ENCODE assay signal across 13 cellular contexts in the genomic region with DNA sequence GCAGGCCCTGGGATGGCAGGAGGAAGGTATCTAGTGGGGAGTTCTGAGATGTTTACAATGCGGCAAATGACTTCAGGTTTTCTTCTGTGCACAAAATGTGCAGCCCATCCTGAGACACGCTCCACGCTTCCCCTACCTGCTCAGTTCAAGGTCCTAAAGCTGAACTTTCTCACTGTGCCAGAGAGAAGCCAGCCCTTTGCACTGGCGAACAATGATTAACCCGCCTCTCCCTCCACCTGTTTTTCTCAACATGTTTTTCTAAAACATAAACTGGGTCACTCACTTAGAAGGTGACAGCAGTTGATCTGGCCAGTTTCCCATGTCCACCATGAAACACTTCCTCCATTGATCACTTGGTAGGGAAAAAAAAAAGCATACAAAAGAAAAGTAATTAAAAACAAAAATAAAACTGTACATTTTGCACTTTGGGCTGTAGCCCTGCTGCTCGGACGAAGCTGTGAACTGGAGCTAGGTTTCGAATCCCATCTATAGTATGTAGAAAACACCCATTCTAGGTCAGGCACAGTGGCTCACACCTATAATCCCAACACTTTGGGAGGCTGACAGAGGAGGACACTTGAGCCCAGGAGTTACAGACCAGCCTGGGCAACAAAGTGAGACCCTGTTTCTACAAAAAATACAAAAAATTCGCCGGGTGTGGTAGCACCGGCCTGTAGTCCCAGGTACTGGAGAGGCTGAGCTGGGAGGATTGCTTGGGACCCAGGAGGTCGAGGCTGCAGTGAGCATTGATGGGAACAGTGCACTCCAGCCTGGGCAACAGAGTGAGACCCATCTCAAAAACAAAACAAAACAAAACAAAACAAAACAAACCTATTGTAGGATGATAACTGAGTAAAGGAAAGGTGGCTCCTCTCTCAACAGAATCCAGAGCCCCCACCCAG. TPM values are rescaled to one million over a fixed set of nuclear protein-coding genes. Genes with fewer than 3 reads are reported as not detected.
A peak's percentile ranks its signal among the peaks of the same experiment; 100 is the strongest.
DNase-seq lines count a peak whose midpoint lies in the region; ATAC-seq and TF ChIP-seq lines count a peak whose summit lies in the region.
"Had no signal": no experiment of that assay in that cellular context is flagged by ENCODE, and none has a peak within 500 bp of the region (broad histone marks: within the 10 kb centered on the region; RNA-seq: fewer than 3 reads in every experiment).

No MANE protein-coding gene starts in this region.

- no peak overlapping the region for H3K56ac ChIP-seq in IMR-90 (ENCODE audit: extremely low read depth, insufficient read depth, low read length)

- no peak overlapping the region for H2AK9ac ChIP-seq in IMR-90 (replicated peaks; ENCODE audit: low read depth, low read length, poor library complexity)

- 0 out of 2 replicates have a peak overlapping the region, but pooled peaks have one; percentile 38 for H2AK5ac ChIP-seq in IMR-90 (ENCODE audit: low read depth, low read length)
- H2AK5ac ChIP-seq in mesenchymal stem cell (ENCODE audit: low read length, severe bottlenecking), result no peak overlapping the region

- H4K5ac ChIP-seq in IMR-90 (ENCODE audit: low read depth, low read length), result no peak overlapping the region

- in situ Hi-C loops in IMR-90 (cut with MboI; ENCODE audit: low sequenced_read_pairs) (loop anchor here (25.0 kb wide), 1 partner anchor 418 kb away; no protein-coding TSS in a partner anchor), transverse colon (cut with MboI; ENCODE audit: low pct_ligation_motif_present in 1 of 4, low pct_unique_long_range_greater_than_20kb in 1 of 4, low sequenced_read_pairs in 3 of 4) (no loop called here)

- H3K4me2 ChIP-seq in IMR-90 (ENCODE audit: low read depth, low read length) (no peak overlapping the region), mesenchymal stem cell (ENCODE audit: low read length, poor library complexity, severe bottlenecking) (no peak overlapping the region)

- peaks cover 7% of the 10 kb centered on the region; the same call in 1 of the 2 replicates for H3K9me1 ChIP-seq in IMR-90 (ENCODE audit: insufficient read depth, low read length)

- H3K4ac ChIP-seq in IMR-90 (ENCODE audit: low read depth, low read length) (no peak overlapping the region), mesenchymal stem cell (ENCODE audit: low read depth in 1 of 2, low read length in 2 of 2) (no peak overlapping the region)

- H4K20me1 ChIP-seq in IMR-90 (ENCODE audit: insufficient read depth, low read length), result no peaks in the 10 kb centered on the region

- no peak overlapping the region for H2BK120ac ChIP-seq in IMR-90 (ENCODE audit: low read depth, low read length)
- no peak overlapping the region for H2BK120ac ChIP-seq in mesenchymal stem cell (ENCODE audit: low read depth, low read length)

- H3K4me3 ChIP-seq in IMR-90 (ENCODE audit: insufficient read depth, low read depth, low read length), result no peak overlapping the region
- peak overlapping the region in 1 of 2 experiments; percentile 29 for H3K4me3 ChIP-seq in mesenchymal stem cell (ENCODE audit: insufficient read depth in 1 of 2, low read depth in 1 of 2, low read length in 2 of 2)
- peak overlapping the region in 1 of 4 donors; percentile 12 for H3K4me3 ChIP-seq in transverse colon
- H3K4me3 ChIP-seq in WERI-Rb-1 (ENCODE audit: low read depth, low read length), result no peak overlapping the region
- no peak overlapping the region for H3K4me3 ChIP-seq in right cardiac atrium (ENCODE audit: low read length)
- H3K4me3 ChIP-seq: HAP-1 had no signal

- TF ChIP-seq CTCF in IMR-90 (conservative IDR thresholded peaks at IDR 0.05; ENCODE audit: low read depth, low read length) (no peak), transverse colon (IDR thresholded peaks at IDR 0.05) (no peak), WERI-Rb-1 (IDR thresholded peaks at IDR 0.05; ENCODE audit: low read depth, low read length) (no peak)

- no peak overlapping the region for H2BK12ac ChIP-seq in mesenchymal stem cell (ENCODE audit: low read length in 2 of 2)

- H2BK5ac ChIP-seq in IMR-90 (ENCODE audit: low read depth, low read length, poor library complexity, severe bottlenecking) (no peak overlapping the region), mesenchymal stem cell (ENCODE audit: low read depth, low read length, poor library complexity, severe bottlenecking) (no peak overlapping the region)

- H3K79me1 ChIP-seq in IMR-90 (ENCODE audit: low read depth in 1 of 2, low read length in 2 of 2), result no peaks in the 10 kb centered on the region
- no peaks in the 10 kb centered on the region for H3K79me1 ChIP-seq in mesenchymal stem cell (replicated peaks; ENCODE audit: low read length, poor library complexity, severe bottlenecking)

- H3K9me3 ChIP-seq in IMR-90 (ENCODE audit: control insufficient read depth, insufficient read depth, low read length), result no peaks in the 10 kb centered on the region
- no peaks in the 10 kb centered on the region for H3K9me3 ChIP-seq in mesenchymal stem cell (ENCODE audit: control insufficient read depth, low read length)
- H3K9me3 ChIP-seq in transverse colon, result no peaks in the 10 kb centered on the region
- H3K9me3 ChIP-seq in WERI-Rb-1 (ENCODE audit: severe bottlenecking), result no peaks in the 10 kb centered on the region
- no peaks in the 10 kb centered on the region for H3K9me3 ChIP-seq in right cardiac atrium (ENCODE audit: control insufficient read depth, low read length)
- H3K9me3 ChIP-seq: HAP-1 had no signal

- H3K36me3 ChIP-seq in IMR-90 (ENCODE audit: control insufficient read depth, insufficient read depth, low read length) (no peaks in the 10 kb centered on the region), mesenchymal stem cell (ENCODE audit: control insufficient read depth in 1 of 2, insufficient read depth in 2 of 2, low read depth in 1 of 2, low read length in 2 of 2) (no peaks in the 10 kb centered on the region), transverse colon (no peaks in the 10 kb centered on the region), WERI-Rb-1 (no peaks in the 10 kb centered on the region)
- H3K36me3 ChIP-seq: HAP-1 had no signal

- no peak for TF ChIP-seq RAD21 in IMR-90 (IDR thresholded peaks at IDR 0.05; ENCODE audit: low read length)

- 100% methylated on average over 1 of the region's 12 CpGs; no CpG with 5 or more reads in 1 of the 2 experiments for WGBS in IMR-90 (ENCODE audit: extremely low coverage in 2 of 2, insufficient read length in 1 of 2), 2 experiments
- 96% methylated on average over 11 of the region's 12 CpGs for WGBS in mesenchymal stem cell
- 37 to 59% methylated on average over 3 to 12 of the region's 12 CpGs for WGBS in transverse colon (ENCODE audit: low coverage in 1 of 2), 2 donors
- 76% methylated on average over 12 of the region's 12 CpGs for WGBS in right cardiac atrium

- no peak overlapping the region for H3K27ac ChIP-seq in IMR-90 (ENCODE audit: insufficient read depth, low read length)
- no peak overlapping the region for H3K27ac ChIP-seq in mesenchymal stem cell (ENCODE audit: low read length, poor library complexity, severe bottlenecking)
- peak overlapping the region; percentile 47 to 71 (median 53) for H3K27ac ChIP-seq in transverse colon
- no peak overlapping the region for H3K27ac ChIP-seq in WERI-Rb-1
- H3K27ac ChIP-seq in right cardiac atrium (ENCODE audit: low read length), result no peak overlapping the region

- H2AFZ ChIP-seq in IMR-90 (replicated peaks; ENCODE audit: low read length, poor library complexity) (no peak overlapping the region), mesenchymal stem cell (ENCODE audit: low read depth, low read length) (no peak overlapping the region)

- 0 out of 2 replicates have a peak overlapping the region, but pooled peaks have one; percentile 9 for H3K14ac ChIP-seq in IMR-90 (replicated peaks; ENCODE audit: low read depth, low read length)
- no peak overlapping the region for H3K14ac ChIP-seq in mesenchymal stem cell (ENCODE audit: low read length in 2 of 2)

- CTCF ChIA-PET in IMR-90 (lab: Yijun Ruan, JAX), result no interaction called here

- TF ChIP-seq POLR2A in IMR-90 (IDR thresholded peaks at IDR 0.05; ENCODE audit: low read depth, low read length), result no peak
- no peak for TF ChIP-seq POLR2A in transverse colon (IDR thresholded peaks at IDR 0.05)

- H2BK15ac ChIP-seq in IMR-90 (ENCODE audit: low read depth, low read length), result no peak overlapping the region; the same call in 2 of the 3 replicates
- no peak overlapping the region for H2BK15ac ChIP-seq in mesenchymal stem cell (ENCODE audit: low read depth, poor library complexity, severe bottlenecking)

- H4K91ac ChIP-seq in IMR-90 (ENCODE audit: insufficient read depth, low read depth, low read length) (no peak overlapping the region), mesenchymal stem cell (ENCODE audit: low read length) (no peak overlapping the region)

- H3K18ac ChIP-seq in IMR-90 (ENCODE audit: low read depth, low read length), result no peak overlapping the region
- H3K18ac ChIP-seq in mesenchymal stem cell (ENCODE audit: low read depth in 1 of 2, low read length in 2 of 2), result no peak overlapping the region

- no TSS peak for BruUV-seq in IMR-90 (replicated peaks; lab: Mats Ljungman, UMichigan)

- dilution Hi-C loops in IMR-90 (cut with HindIII; ENCODE audit: low sequenced_read_pairs, unreplicated experiment), result no loop called here

- DNase-seq in IMR-90 (no peak), dermis microvascular lymphatic vessel endothelial cell (ENCODE audit: low read depth in 2 of 2) (peak; percentile 11 to 51), mesenchymal stem cell (no peak), transverse colon (peak; percentile 71), WERI-Rb-1 (no peak), AG08396 (ENCODE audit: low spot score) (no peak), right cardiac atrium (no peak)
- DNase-seq in activated CD4-positive, alpha-beta T cell treated with anti-CD3 and anti-CD28 coated beads, Interleukin-2, amount 50 U/mL, for 4 hours, result no peak
- DNase-seq: activated CD8-positive, alpha-beta memory T cell treated with anti-CD3 and anti-CD28 coated beads, Interleukin-2, amount 10 ng/mL, durations not matched to agents 7 days and 5 days; natural killer cell had no signal

- H3K4me1 ChIP-seq in IMR-90 (ENCODE audit: control insufficient read depth, insufficient read depth, low read length), result peaks cover 6% of the 10 kb centered on the region; the same call in 1 of the 2 replicates
- H3K4me1 ChIP-seq in mesenchymal stem cell (ENCODE audit: control insufficient read depth, insufficient read depth, low read depth, low read length), result peaks cover 10% of the 10 kb centered on the region
- H3K4me1 ChIP-seq in transverse colon, result peaks cover 5 to 49% (median 29%) of the 10 kb centered on the region in 4 donors
- H3K4me1 ChIP-seq in right cardiac atrium (ENCODE audit: control insufficient read depth, insufficient read depth, low read length), result peaks cover 15% of the 10 kb centered on the region
- H3K4me1 ChIP-seq: HAP-1 had no signal

- no peak for ATAC-seq in IMR-90 (ENCODE audit: low read depth)
- ATAC-seq in right cardiac atrium, result no peak
- ATAC-seq: activated CD8-positive, alpha-beta memory T cell treated with anti-CD3 and anti-CD28 coated beads, Interleukin-2, amount 10 ng/mL, durations not matched to agents 7 days and 5 days; natural killer cell had no signal

- intact Hi-C loops in IMR-90 (cut with micrococcal nuclease) (no loop called here), transverse colon (cut with DNase I; ENCODE audit: low total_unique reads) (no loop called here), right cardiac atrium (cut with DNase I) (loop anchor here in 1 of 4 donors (5.0 kb wide), 1 partner anchor 33 kb away; no protein-coding TSS in a partner anchor)

- H3K27me3 ChIP-seq in IMR-90 (ENCODE audit: control insufficient read depth, insufficient read depth, low read length) (peaks cover 7% of the 10 kb centered on the region), mesenchymal stem cell (ENCODE audit: control insufficient read depth in 1 of 2, insufficient read depth in 1 of 2, low read length in 2 of 2) (peaks cover 0 to 8% of the 10 kb centered on the region in 2 experiments), transverse colon (peaks cover 8% of the 10 kb centered on the region), WERI-Rb-1 (ENCODE audit: insufficient read depth, low read depth, severe bottlenecking) (no peaks in the 10 kb centered on the region), right cardiac atrium (ENCODE audit: control insufficient read depth, insufficient read depth) (no peaks in the 10 kb centered on the region)

- POLR2A ChIA-PET in IMR-90 (lab: Charles Lee; ENCODE audit: unreplicated experiment), result no interaction called here

- H3K9ac ChIP-seq in IMR-90 (ENCODE audit: low read depth, low read length) (no peak overlapping the region), mesenchymal stem cell (ENCODE audit: low read length) (peak overlapping the region; percentile 58)

- H3K23ac ChIP-seq in IMR-90 (ENCODE audit: low read depth, low read length), result no peak overlapping the region
- H3K23ac ChIP-seq in mesenchymal stem cell (ENCODE audit: low read length in 2 of 2), result no peak overlapping the region

- TF ChIP-seq EP300 in transverse colon (IDR thresholded peaks at IDR 0.05; ENCODE audit: low read depth), result no peak

- H4K8ac ChIP-seq in IMR-90 (ENCODE audit: low read depth in 2 of 2, low read length in 2 of 2) (no peak overlapping the region), mesenchymal stem cell (ENCODE audit: low read length) (no peak overlapping the region)

- H2BK20ac ChIP-seq in IMR-90 (ENCODE audit: low read depth, low read length), result no peak overlapping the region

RNA-seq across cellular contexts. Expression of gene G6PC1, which starts 6.1 kb away (rescaled TPM):
- not detected in 2 replicates for total RNA-seq in IMR-90 (2012; rRNA removed)
- not detected in 2 replicates for polyA plus RNA-seq in IMR-90 (2012; rRNA removed)
- not detected in 2 replicates for polyA plus RNA-seq in IMR-90 (2012; cell fraction: cytosol; rRNA removed)
- not detected in 2 replicates for polyA plus RNA-seq in IMR-90 (2012; cell fraction: nucleus; rRNA removed; ENCODE audit: low replicate concordance)
- total RNA-seq in dermis microvascular lymphatic vessel endothelial cell, result not detected in 2 replicates
- polyA plus RNA-seq in mesenchymal stem cell (2013, experiment 1 of 2), result not detected
- polyA plus RNA-seq in mesenchymal stem cell (2013, experiment 2 of 2), result not detected
- under 1 TPM in 2 of 4 donors, not detected in 2; 0.32 to 0.68 TPM for total RNA-seq in transverse colon
- total RNA-seq in right cardiac atrium, result not detected
- polyA plus RNA-seq in right cardiac atrium, result not detected
- total RNA-seq: activated CD8-positive, alpha-beta memory T cell treated with anti-CD3 and anti-CD28 coated beads, Interleukin-2, amount 10 ng/mL, durations not matched to agents 7 days and 5 days; MCF 10A; natural killer cell; SK-MEL-5 had no signal

RNA-seq across cellular contexts. Expression of gene AOC3, which starts 43.5 kb away (rescaled TPM):
- total RNA-seq in IMR-90 (2012; rRNA removed) (under 0.01 TPM in 1 of 2 replicates, not detected in the other), dermis microvascular lymphatic vessel endothelial cell (0.26 and 0.89 TPM in 2 replicates), transverse colon (100 to 1,000 TPM in 1 of 4 donors, 10 to 100 TPM in 3; 14.3 to 134 (median 35.2) TPM), right cardiac atrium (10 to 100 TPM; 11.5 to 29.9 (median 24.9) TPM)
- polyA plus RNA-seq in IMR-90 (2012; rRNA removed) (0.10 and 0.17 TPM in 2 replicates), right cardiac atrium (29.1 TPM)
- polyA plus RNA-seq in IMR-90 (2012; cell fraction: cytosol; rRNA removed), result 0.01 and 0.05 TPM in 2 replicates
- polyA plus RNA-seq in IMR-90 (2012; cell fraction: nucleus; rRNA removed; ENCODE audit: low replicate concordance), result 0.94 and 1.0 TPM in 2 replicates
- 0.12 TPM for polyA plus RNA-seq in mesenchymal stem cell (2013, experiment 1 of 2)
- 0.08 TPM for polyA plus RNA-seq in mesenchymal stem cell (2013, experiment 2 of 2)

RNA-seq across cellular contexts. Expression of gene AOC2, which starts 50.2 kb away (rescaled TPM):
- 0.28 and 0.36 TPM in 2 replicates for total RNA-seq in IMR-90 (2012; rRNA removed)
- polyA plus RNA-seq in IMR-90 (2012; rRNA removed), result 0.34 and 0.41 TPM in 2 replicates
- 0.24 and 0.25 TPM in 2 replicates for polyA plus RNA-seq in IMR-90 (2012; cell fraction: cytosol; rRNA removed)
- 2.1 and 2.2 TPM in 2 replicates for polyA plus RNA-seq in IMR-90 (2012; cell fraction: nucleus; rRNA removed; ENCODE audit: low replicate concordance)
- 0.25 and 0.26 TPM in 2 replicates for total RNA-seq in dermis microvascular lymphatic vessel endothelial cell
- polyA plus RNA-seq in mesenchymal stem cell (2013, experiment 1 of 2), result 0.35 TPM
- polyA plus RNA-seq in mesenchymal stem cell (2013, experiment 2 of 2), result 0.19 TPM
- total RNA-seq in transverse colon, result 1 to 10 TPM in 2 of 4 donors, under 1 TPM in 2; 0.55 to 6.0 (median 1.1) TPM
- total RNA-seq in right cardiac atrium, result under 1 TPM; 0.37 to 0.67 (median 0.51) TPM
- polyA plus RNA-seq in right cardiac atrium, result 0.52 TPM

Comparison
In these comparisons a context has a peak if more than half of its experiments do, and no peak if none do; other contexts are left out.
1. DNase-seq: peak in dermis microvascular lymphatic vessel endothelial cell (2 of 2) and transverse colon (single experiment); none in IMR-90 (single experiment), mesenchymal stem cell (single experiment), WERI-Rb-1 (single experiment), AG08396 (single experiment), activated CD4-positive, alpha-beta T cell treated with anti-CD3 and anti-CD28 coated beads, Interleukin-2, amount 50 U/mL, for 4 hours (0 of 2) and right cardiac atrium (0 of 3).
2. H3K27ac ChIP-seq: peak in transverse colon (4 of 4); none in IMR-90 (single experiment), mesenchymal stem cell (single experiment), WERI-Rb-1 (single experiment) and right cardiac atrium (single experiment).